1 cellular context compared by ENCODE assay signal in genomic region chr12:124453419-124454351, GRCh38.
TF ChIP-seq lines count a peak whose summit lies in the region.

No MANE protein-coding gene starts in this region.

TF ChIP-seq in WTC11, 78 proteins besides CTCF, POLR2A, EP300 and RAD21 (continued from another document):
- TF ChIP-seq E2F5 (CRISPR knock-in tag; IDR thresholded peaks at IDR 0.05), result no peak
- TF ChIP-seq CDX4 (CRISPR knock-in tag; IDR thresholded peaks at IDR 0.05; ENCODE audit: borderline replicate concordance), result no peak
- TF ChIP-seq, protein P1, sequence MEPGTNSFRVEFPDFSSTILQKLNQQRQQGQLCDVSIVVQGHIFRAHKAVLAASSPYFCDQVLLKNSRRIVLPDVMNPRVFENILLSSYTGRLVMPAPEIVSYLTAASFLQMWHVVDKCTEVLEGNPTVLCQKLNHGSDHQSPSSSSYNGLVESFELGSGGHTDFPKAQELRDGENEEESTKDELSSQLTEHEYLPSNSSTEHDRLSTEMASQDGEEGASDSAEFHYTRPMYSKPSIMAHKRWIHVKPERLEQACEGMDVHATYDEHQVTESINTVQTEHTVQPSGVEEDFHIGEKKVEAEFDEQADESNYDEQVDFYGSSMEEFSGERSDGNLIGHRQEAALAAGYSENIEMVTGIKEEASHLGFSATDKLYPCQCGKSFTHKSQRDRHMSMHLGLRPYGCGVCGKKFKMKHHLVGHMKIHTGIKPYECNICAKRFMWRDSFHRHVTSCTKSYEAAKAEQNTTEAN (CRISPR knock-in tag; IDR thresholded peaks at IDR 0.05), result no peak
- no peak for TF ChIP-seq NFE2L1 (CRISPR knock-in tag; IDR thresholded peaks at IDR 0.05)
- no peak for TF ChIP-seq E2F4 (CRISPR knock-in tag; IDR thresholded peaks at IDR 0.05; ENCODE audit: borderline replicate concordance, low read depth)
- no peak for TF ChIP-seq ZNF396 (CRISPR knock-in tag; IDR thresholded peaks at IDR 0.05; ENCODE audit: borderline replicate concordance)
- TF ChIP-seq FOXK1 (CRISPR knock-in tag; IDR thresholded peaks at IDR 0.05), result no peak
- no peak for TF ChIP-seq GTF2I (CRISPR knock-in tag; conservative IDR thresholded peaks at IDR 0.05)
- no peak for TF ChIP-seq AFF4 (CRISPR knock-in tag; IDR thresholded peaks at IDR 0.05; ENCODE audit: borderline replicate concordance)
- no peak for TF ChIP-seq ZNF138 (CRISPR knock-in tag; conservative IDR thresholded peaks at IDR 0.05)
- TF ChIP-seq AR (CRISPR knock-in tag; IDR thresholded peaks at IDR 0.05), result no peak
